2 cellular contexts compared by ENCODE assay signal in the genomic region with DNA sequence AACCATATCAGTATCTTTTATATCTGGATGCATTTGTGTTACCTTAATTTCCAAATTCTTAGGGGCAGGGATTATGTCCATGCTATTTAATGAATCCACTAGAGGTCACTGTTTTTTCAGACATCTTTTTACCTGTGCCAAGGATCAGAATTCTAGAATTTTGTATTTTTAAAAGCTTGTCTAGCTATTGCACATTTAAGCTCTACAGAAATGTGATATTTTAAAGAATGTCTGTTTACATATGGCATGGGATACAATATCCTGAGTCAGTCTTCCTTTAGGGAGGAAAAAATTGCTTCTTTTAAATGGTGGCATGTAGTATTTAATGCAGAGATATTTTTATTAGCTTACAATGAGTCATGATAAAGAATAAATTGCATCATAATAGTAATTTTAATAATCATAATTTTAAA.
TF ChIP-seq lines count a peak whose summit lies in the region.

No MANE protein-coding gene starts in this region.

TF ChIP-seq in GM12878, 131 proteins besides CTCF, POLR2A, EP300 and RAD21:
- no peak for TF ChIP-seq JUNB (IDR thresholded peaks at IDR 0.05)
- TF ChIP-seq SMC3 (IDR thresholded peaks at IDR 0.05; ENCODE audit: borderline replicate concordance, low read length): peak; percentile 74; the same call in 1 of the 2 replicates

TF ChIP-seq in HepG2, 621 proteins besides CTCF, POLR2A, EP300 and RAD21:
- TF ChIP-seq STAG1 (CRISPR knock-in tag; IDR thresholded peaks at IDR 0.05) (peak; percentile 71), SMC3 (IDR thresholded peaks at IDR 0.05; ENCODE audit: low read length) (peak; percentile 25; the same call in 1 of the 2 replicates), MIXL1 (CRISPR knock-in tag; IDR thresholded peaks at IDR 0.05) (peak; percentile 26; the same call in 1 of the 2 replicates), MAFF (IDR thresholded peaks at IDR 0.05; ENCODE audit: low read depth, low read length) (no peak)
